In the genomic region with DNA sequence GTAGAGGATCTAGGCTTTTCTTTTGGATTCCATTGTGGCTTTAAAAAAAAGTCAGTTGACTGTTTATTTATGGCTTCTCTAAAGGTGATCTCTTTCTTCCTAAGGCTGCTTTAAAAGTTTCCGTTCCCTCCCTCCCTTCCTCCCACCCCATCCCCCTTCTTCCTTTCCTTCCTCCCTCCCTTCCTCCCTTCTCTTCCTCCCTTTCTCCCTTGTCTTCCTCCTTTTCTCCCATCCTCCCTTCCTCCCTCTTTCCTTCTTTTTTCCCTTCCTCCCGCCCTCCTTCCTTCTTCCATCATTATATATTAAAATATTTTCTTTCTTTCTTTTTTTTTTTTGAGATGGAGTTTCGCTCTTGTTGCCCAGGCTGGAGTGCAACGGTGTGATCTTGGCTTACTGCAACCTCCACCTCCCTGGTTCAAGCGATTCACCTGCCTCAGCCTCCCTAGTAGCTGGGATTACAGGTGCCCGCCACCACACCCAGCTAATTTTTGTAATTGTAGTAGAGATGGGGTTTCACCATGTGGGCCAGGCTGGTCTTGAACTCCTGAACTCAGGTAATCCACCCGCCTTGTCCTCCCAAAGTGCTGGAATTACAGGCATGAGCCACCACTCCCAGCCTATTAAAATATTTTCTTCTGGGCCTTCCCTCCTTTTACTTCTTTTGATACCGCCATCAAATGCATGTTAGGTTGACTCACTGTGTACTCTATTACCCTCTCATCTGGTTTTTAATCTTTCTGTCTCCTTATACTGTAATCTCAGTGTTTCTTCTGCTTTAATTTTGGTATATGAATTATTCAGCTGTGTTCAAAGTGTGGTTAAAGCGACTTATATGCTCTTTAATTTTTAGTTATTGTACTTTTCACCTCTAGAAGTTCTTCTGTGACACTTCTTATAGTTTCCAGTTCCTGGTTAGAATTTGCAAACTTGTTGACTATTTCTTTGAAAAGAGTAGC, we compare ENCODE assay signal across 10 cellular contexts. TPM values are rescaled to one million over a fixed set of nuclear protein-coding genes. Genes with fewer than 3 reads are reported as not detected.
DNase-seq lines count a peak whose midpoint lies in the region; ATAC-seq and TF ChIP-seq lines count a peak whose summit lies in the region.
"Had no signal": no experiment of that assay in that cellular context is flagged by ENCODE, and none has a peak within 500 bp of the region (broad histone marks: within the 10 kb centered on the region; RNA-seq: fewer than 3 reads in every experiment).

No MANE protein-coding gene starts in this region.

- intact Hi-C loops in Panc1 (cut with micrococcal nuclease; ENCODE audit: unreplicated experiment): no loop called here
- intact Hi-C loops in colonic mucosa (cut with DNase I): no loop called here

- no TSS peak for BruUV-seq in Panc1 (replicated peaks; lab: Mats Ljungman, UMichigan)

- no peak overlapping the region for H3K4me3 Mint-ChIP-seq in activated CD8-positive, alpha-beta memory T cell treated with anti-CD3 and anti-CD28 coated beads, Interleukin-2, amount 10 ng/mL, durations not matched to agents 7 days and 5 days
- peak overlapping the region; percentile 12 for H3K4me3 Mint-ChIP-seq in stimulated activated memory B cell treated with anti-CD40 and anti-IgM and Interleukin-4, amounts not matched to agents 10 μg/mL and 1 μg/mL and 100 μg/mL, for 72 hours

- in situ Hi-C loops in Panc1 (cut with HindIII; ENCODE audit: low pct_unique_long_range_greater_than_20kb, low sequenced_read_pairs): no loop called here

- H3K36me3 Mint-ChIP-seq in activated CD8-positive, alpha-beta memory T cell treated with anti-CD3 and anti-CD28 coated beads, Interleukin-2, amount 10 ng/mL, durations not matched to agents 7 days and 5 days: peaks cover 50% of the 10 kb centered on the region
- no peaks in the 10 kb centered on the region for H3K36me3 Mint-ChIP-seq in stimulated activated memory B cell treated with anti-CD40 and anti-IgM and Interleukin-4, amounts not matched to agents 10 μg/mL and 1 μg/mL and 100 μg/mL, for 72 hours

- H3K27me3 ChIP-seq in Panc1 (ENCODE audit: control insufficient read depth, insufficient read depth, low read length): no peaks in the 10 kb centered on the region
- no peaks in the 10 kb centered on the region for H3K27me3 ChIP-seq in colonic mucosa
- no peaks in the 10 kb centered on the region for H3K27me3 ChIP-seq in Karpas-422 (ENCODE audit: low read length)

- H2AFZ ChIP-seq in Karpas-422 (ENCODE audit: low read length): no peak overlapping the region

- ATAC-seq in activated CD8-positive, alpha-beta memory T cell treated with anti-CD3 and anti-CD28 coated beads, Interleukin-2, amount 10 ng/mL, durations not matched to agents 7 days and 5 days: peak; percentile 3
- ATAC-seq in Panc1: no peak
- ATAC-seq in stimulated activated memory B cell treated with anti-CD40 and anti-IgM and Interleukin-4, amounts not matched to agents 10 μg/mL and 1 μg/mL and 100 μg/mL, for 72 hours: no peak

- CTCF ChIA-PET in activated CD8-positive, alpha-beta memory T cell treated with anti-CD3 and anti-CD28 coated beads, Interleukin-2, amount 10 ng/mL, durations not matched to agents 7 days and 5 days (lab: Charles Lee): interaction anchor here (0.8 to 3.8 kb wide), 10 partner anchors 16 to 393 kb away, joined by 3 to 23 read pairs (median 5); partner anchors contain the start of genes MRPS6 and SLC5A3
- CTCF ChIA-PET in Panc1 (lab: Charles Lee): no interaction called here

- H3K9ac ChIP-seq in colonic mucosa (ENCODE audit: low read depth in 2 of 2, low read length in 2 of 2): no peak overlapping the region
- no peak overlapping the region for H3K9ac ChIP-seq in Karpas-422 (ENCODE audit: low read length)

- no peak overlapping the region for H3K4me2 ChIP-seq in Karpas-422 (ENCODE audit: low read depth, low read length, poor library complexity, severe bottlenecking)

- peaks cover 40% of the 10 kb centered on the region for H3K4me1 ChIP-seq in Panc1 (ENCODE audit: control insufficient read depth, insufficient read depth, low read length)
- peaks cover 7% of the 10 kb centered on the region for H3K4me1 ChIP-seq in colonic mucosa
- H3K4me1 ChIP-seq in Karpas-422 (ENCODE audit: low read length): peaks cover 25% of the 10 kb centered on the region

- no peaks in the 10 kb centered on the region for H3K79me2 ChIP-seq in Karpas-422 (ENCODE audit: low read length)

- H3K27me3 Mint-ChIP-seq in activated CD8-positive, alpha-beta memory T cell treated with anti-CD3 and anti-CD28 coated beads, Interleukin-2, amount 10 ng/mL, durations not matched to agents 7 days and 5 days: no peaks in the 10 kb centered on the region
- no peaks in the 10 kb centered on the region for H3K27me3 Mint-ChIP-seq in stimulated activated memory B cell treated with anti-CD40 and anti-IgM and Interleukin-4, amounts not matched to agents 10 μg/mL and 1 μg/mL and 100 μg/mL, for 72 hours

- H3K4me1 Mint-ChIP-seq in activated CD8-positive, alpha-beta memory T cell treated with anti-CD3 and anti-CD28 coated beads, Interleukin-2, amount 10 ng/mL, durations not matched to agents 7 days and 5 days: peaks cover 78% of the 10 kb centered on the region
- H3K4me1 Mint-ChIP-seq in stimulated activated memory B cell treated with anti-CD40 and anti-IgM and Interleukin-4, amounts not matched to agents 10 μg/mL and 1 μg/mL and 100 μg/mL, for 72 hours: peaks cover 42% of the 10 kb centered on the region

- H3K9me3 ChIP-seq in Panc1 (ENCODE audit: control insufficient read depth, insufficient read depth, low read depth, low read length) (no peaks in the 10 kb centered on the region), colonic mucosa (no peaks in the 10 kb centered on the region), Karpas-422 (ENCODE audit: low read length) (no peaks in the 10 kb centered on the region)

- H3K36me3 ChIP-seq in Panc1 (ENCODE audit: control insufficient read depth, insufficient read depth, low read length) (no peaks in the 10 kb centered on the region), colonic mucosa (no peaks in the 10 kb centered on the region), Karpas-422 (ENCODE audit: insufficient read depth, low read length) (no peaks in the 10 kb centered on the region)

- peak overlapping the region; percentile 81 for H3K27ac ChIP-seq in Panc1 (ENCODE audit: low read length)
- peak overlapping the region; percentile 3 for H3K27ac ChIP-seq in colonic mucosa
- H3K27ac ChIP-seq in Karpas-422 (ENCODE audit: low read length): no peak overlapping the region

- no peaks in the 10 kb centered on the region for H3K9me3 Mint-ChIP-seq in activated CD8-positive, alpha-beta memory T cell treated with anti-CD3 and anti-CD28 coated beads, Interleukin-2, amount 10 ng/mL, durations not matched to agents 7 days and 5 days (ENCODE audit: low read depth)
- no peaks in the 10 kb centered on the region for H3K9me3 Mint-ChIP-seq in stimulated activated memory B cell treated with anti-CD40 and anti-IgM and Interleukin-4, amounts not matched to agents 10 μg/mL and 1 μg/mL and 100 μg/mL, for 72 hours

- TF ChIP-seq CTCF in Panc1 (IDR thresholded peaks at IDR 0.05) (no peak), colonic mucosa (IDR thresholded peaks at IDR 0.05) (no peak)

- no peak overlapping the region for H3K4me3 ChIP-seq in Panc1 (ENCODE audit: low read depth in 2 of 2, low read length in 2 of 2)
- no peak overlapping the region for H3K4me3 ChIP-seq in colonic mucosa
- H3K4me3 ChIP-seq in Karpas-422 (ENCODE audit: low read length): no peak overlapping the region

- DNase-seq in activated CD8-positive, alpha-beta memory T cell treated with anti-CD3 and anti-CD28 coated beads, Interleukin-2, amount 10 ng/mL, durations not matched to agents 7 days and 5 days: no peak
- DNase-seq in activated CD8-positive, alpha-beta memory T cell treated with anti-CD3 and anti-CD28 coated beads, Interleukin-2, amount 50 U/mL, for 4 hours: no peak
- DNase-seq in Panc1 (ENCODE audit: low read depth, low spot score) (no peak), colonic mucosa (no peak), occipital lobe (lab: John Stamatoyannopoulos, UW) (no peak), Karpas-422 (no peak), NCI-H526 treated with DMSO at 0.1 percent for 48 hours (lab: John Stamatoyannopoulos, UW) (no peak)
- DNase-seq: H7, NCI-H69 had no signal

- H3K9me2 ChIP-seq in Karpas-422 (replicated peaks; ENCODE audit: insufficient read depth, low read length): no peaks in the 10 kb centered on the region

- POLR2A ChIA-PET in Panc1 (lab: Charles Lee): no interaction called here

- no peaks in the 10 kb centered on the region for H4K20me1 ChIP-seq in Karpas-422 (ENCODE audit: insufficient read depth, low read depth, low read length)

- H3K27ac Mint-ChIP-seq in activated CD8-positive, alpha-beta memory T cell treated with anti-CD3 and anti-CD28 coated beads, Interleukin-2, amount 10 ng/mL, durations not matched to agents 7 days and 5 days: peak overlapping the region; percentile 97
- peak overlapping the region; percentile 97 for H3K27ac Mint-ChIP-seq in stimulated activated memory B cell treated with anti-CD40 and anti-IgM and Interleukin-4, amounts not matched to agents 10 μg/mL and 1 μg/mL and 100 μg/mL, for 72 hours

RNA-seq across cellular contexts. Expression of gene ATP5PO, which starts 59.2 kb away (rescaled TPM):
- 100 to 1,000 TPM; 186 to 205 TPM for total RNA-seq in activated CD8-positive, alpha-beta memory T cell treated with anti-CD3 and anti-CD28 coated beads, Interleukin-2, amount 10 ng/mL, durations not matched to agents 7 days and 5 days
- total RNA-seq in Panc1 (2021; ENCODE audit: unreplicated experiment) (190 TPM), colonic mucosa (100 to 1,000 TPM; 312 to 335 TPM), occipital lobe (154 TPM)
- polyA plus RNA-seq in Panc1 (2012; ENCODE audit: insufficient read length): 219 TPM
- 310 and 335 TPM in 2 replicates for total RNA-seq in Karpas-422 (2014; rRNA removed; shearing (Covaris generic); ENCODE audit: low replicate concordance)
